Comparison of ENCODE assay signal across 1 cellular context in the genomic region with DNA sequence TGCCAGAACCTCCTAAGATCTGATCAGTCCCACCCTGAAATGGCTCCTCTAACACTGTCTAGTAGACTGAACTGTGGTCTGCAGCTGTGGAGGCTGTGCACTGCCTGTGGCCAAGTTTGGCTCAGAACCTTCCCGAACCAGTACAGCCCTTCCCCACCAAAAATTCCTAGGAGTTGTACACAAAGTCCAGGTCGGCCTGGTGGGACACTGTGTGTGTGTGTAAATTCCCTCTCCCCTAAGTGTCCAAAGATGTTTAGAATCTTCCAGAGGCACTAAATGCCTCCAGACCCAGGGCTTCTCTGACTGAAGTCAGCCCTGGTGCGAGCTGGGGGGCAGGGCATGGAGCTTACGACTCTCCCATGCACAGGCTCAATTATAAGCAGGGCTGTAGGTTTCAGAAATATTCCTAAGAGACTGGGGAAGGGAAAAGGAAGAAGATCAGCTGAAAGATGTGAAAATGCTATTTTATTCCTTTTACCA.
TF ChIP-seq lines count a peak whose summit lies in the region.

No MANE protein-coding gene starts in this region.

TF ChIP-seq in K562, 482 proteins besides CTCF, POLR2A, EP300 and RAD21 (continued from another document):
- TF ChIP-seq, protein P1, sequence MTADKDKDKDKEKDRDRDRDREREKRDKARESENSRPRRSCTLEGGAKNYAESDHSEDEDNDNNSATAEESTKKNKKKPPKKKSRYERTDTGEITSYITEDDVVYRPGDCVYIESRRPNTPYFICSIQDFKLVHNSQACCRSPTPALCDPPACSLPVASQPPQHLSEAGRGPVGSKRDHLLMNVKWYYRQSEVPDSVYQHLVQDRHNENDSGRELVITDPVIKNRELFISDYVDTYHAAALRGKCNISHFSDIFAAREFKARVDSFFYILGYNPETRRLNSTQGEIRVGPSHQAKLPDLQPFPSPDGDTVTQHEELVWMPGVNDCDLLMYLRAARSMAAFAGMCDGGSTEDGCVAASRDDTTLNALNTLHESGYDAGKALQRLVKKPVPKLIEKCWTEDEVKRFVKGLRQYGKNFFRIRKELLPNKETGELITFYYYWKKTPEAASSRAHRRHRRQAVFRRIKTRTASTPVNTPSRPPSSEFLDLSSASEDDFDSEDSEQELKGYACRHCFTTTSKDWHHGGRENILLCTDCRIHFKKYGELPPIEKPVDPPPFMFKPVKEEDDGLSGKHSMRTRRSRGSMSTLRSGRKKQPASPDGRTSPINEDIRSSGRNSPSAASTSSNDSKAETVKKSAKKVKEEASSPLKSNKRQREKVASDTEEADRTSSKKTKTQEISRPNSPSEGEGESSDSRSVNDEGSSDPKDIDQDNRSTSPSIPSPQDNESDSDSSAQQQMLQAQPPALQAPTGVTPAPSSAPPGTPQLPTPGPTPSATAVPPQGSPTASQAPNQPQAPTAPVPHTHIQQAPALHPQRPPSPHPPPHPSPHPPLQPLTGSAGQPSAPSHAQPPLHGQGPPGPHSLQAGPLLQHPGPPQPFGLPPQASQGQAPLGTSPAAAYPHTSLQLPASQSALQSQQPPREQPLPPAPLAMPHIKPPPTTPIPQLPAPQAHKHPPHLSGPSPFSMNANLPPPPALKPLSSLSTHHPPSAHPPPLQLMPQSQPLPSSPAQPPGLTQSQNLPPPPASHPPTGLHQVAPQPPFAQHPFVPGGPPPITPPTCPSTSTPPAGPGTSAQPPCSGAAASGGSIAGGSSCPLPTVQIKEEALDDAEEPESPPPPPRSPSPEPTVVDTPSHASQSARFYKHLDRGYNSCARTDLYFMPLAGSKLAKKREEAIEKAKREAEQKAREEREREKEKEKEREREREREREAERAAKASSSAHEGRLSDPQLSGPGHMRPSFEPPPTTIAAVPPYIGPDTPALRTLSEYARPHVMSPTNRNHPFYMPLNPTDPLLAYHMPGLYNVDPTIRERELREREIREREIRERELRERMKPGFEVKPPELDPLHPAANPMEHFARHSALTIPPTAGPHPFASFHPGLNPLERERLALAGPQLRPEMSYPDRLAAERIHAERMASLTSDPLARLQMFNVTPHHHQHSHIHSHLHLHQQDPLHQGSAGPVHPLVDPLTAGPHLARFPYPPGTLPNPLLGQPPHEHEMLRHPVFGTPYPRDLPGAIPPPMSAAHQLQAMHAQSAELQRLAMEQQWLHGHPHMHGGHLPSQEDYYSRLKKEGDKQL (CRISPR knock-in tag; IDR thresholded peaks at IDR 0.05; ENCODE audit: borderline replicate concordance) = no peak
- TF ChIP-seq MAZ (CRISPR knock-in tag; conservative IDR thresholded peaks at IDR 0.05 in 1 of 2, IDR thresholded peaks at IDR 0.05 in 1 of 2) (no peak), HIVEP1 (CRISPR knock-in tag; IDR thresholded peaks at IDR 0.05) (no peak), RAD51 (IDR thresholded peaks at IDR 0.05; ENCODE audit: borderline replicate concordance, low read depth) (no peak), STAG1 (CRISPR knock-in tag; IDR thresholded peaks at IDR 0.05; ENCODE audit: borderline replicate concordance) (no peak), HSF4 (CRISPR knock-in tag; IDR thresholded peaks at IDR 0.05; ENCODE audit: borderline replicate concordance) (no peak), PML (IDR thresholded peaks at IDR 0.05; ENCODE audit: low read length) (no peak), ZNF77 (CRISPR knock-in tag; IDR thresholded peaks at IDR 0.05) (no peak)
- TF ChIP-seq, protein P2, sequence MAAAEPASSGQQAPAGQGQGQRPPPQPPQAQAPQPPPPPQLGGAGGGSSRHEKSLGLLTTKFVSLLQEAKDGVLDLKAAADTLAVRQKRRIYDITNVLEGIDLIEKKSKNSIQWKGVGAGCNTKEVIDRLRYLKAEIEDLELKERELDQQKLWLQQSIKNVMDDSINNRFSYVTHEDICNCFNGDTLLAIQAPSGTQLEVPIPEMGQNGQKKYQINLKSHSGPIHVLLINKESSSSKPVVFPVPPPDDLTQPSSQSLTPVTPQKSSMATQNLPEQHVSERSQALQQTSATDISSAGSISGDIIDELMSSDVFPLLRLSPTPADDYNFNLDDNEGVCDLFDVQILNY (CRISPR knock-in tag; IDR thresholded peaks at IDR 0.05) = no peak
- TF ChIP-seq, protein P3, sequence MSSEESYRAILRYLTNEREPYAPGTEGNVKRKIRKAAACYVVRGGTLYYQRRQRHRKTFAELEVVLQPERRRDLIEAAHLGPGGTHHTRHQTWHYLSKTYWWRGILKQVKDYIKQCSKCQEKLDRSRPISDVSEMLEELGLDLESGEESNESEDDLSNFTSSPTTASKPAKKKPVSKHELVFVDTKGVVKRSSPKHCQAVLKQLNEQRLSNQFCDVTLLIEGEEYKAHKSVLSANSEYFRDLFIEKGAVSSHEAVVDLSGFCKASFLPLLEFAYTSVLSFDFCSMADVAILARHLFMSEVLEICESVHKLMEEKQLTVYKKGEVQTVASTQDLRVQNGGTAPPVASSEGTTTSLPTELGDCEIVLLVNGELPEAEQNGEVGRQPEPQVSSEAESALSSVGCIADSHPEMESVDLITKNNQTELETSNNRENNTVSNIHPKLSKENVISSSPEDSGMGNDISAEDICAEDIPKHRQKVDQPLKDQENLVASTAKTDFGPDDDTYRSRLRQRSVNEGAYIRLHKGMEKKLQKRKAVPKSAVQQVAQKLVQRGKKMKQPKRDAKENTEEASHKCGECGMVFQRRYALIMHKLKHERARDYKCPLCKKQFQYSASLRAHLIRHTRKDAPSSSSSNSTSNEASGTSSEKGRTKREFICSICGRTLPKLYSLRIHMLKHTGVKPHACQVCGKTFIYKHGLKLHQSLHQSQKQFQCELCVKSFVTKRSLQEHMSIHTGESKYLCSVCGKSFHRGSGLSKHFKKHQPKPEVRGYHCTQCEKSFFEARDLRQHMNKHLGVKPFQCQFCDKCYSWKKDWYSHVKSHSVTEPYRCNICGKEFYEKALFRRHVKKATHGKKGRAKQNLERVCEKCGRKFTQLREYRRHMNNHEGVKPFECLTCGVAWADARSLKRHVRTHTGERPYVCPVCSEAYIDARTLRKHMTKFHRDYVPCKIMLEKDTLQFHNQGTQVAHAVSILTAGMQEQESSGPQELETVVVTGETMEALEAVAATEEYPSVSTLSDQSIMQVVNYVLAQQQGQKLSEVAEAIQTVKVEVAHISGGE (CRISPR knock-in tag; IDR thresholded peaks at IDR 0.05) = 0 out of 6 replicates have a peak, but pooled peaks of 1 of the 3 experiments have one; percentile 48
